ENCODE assay signal across 8 cellular contexts in genomic region chr19:24033962-24034342, GRCh38. TPM values are rescaled to one million over a fixed set of nuclear protein-coding genes. Genes with fewer than 3 reads are reported as not detected.
DNase-seq lines count a peak whose midpoint lies in the region; ATAC-seq and TF ChIP-seq lines count a peak whose summit lies in the region.

No MANE protein-coding gene starts in this region.

- peaks cover 23% of the 10 kb centered on the region for H3K36me3 Mint-ChIP-seq in activated naive CD4-positive, alpha-beta T cell treated with anti-CD3 and anti-CD28 coated beads for 36 hours (ENCODE audit: low read depth)
- H3K36me3 Mint-ChIP-seq in activated T-cell treated with anti-CD3 and anti-CD28 coated beads, Interleukin-2, amount 50 U/mL, for 72 hours (ENCODE audit: insufficient read depth in 2 of 2), result peaks cover 8 to 19% of the 10 kb centered on the region in 2 donors
- peaks cover 49% of the 10 kb centered on the region for H3K36me3 Mint-ChIP-seq in nephron (ENCODE audit: low read depth)

- peak in 1 of 3 experiments; percentile 3 for TF ChIP-seq CTCF in nephron (IDR thresholded peaks at IDR 0.05; ENCODE audit: unreplicated experiment in 3 of 3)

- peak overlapping the region; percentile 98 for H3K27ac Mint-ChIP-seq in activated naive CD4-positive, alpha-beta T cell treated with anti-CD3 and anti-CD28 coated beads for 36 hours
- peak overlapping the region; percentile 99 for H3K27ac Mint-ChIP-seq in activated T-cell treated with anti-CD3 and anti-CD28 coated beads, Interleukin-2, amount 50 U/mL, for 72 hours
- H3K27ac Mint-ChIP-seq in nephron, result peak overlapping the region; percentile 100

- no peaks in the 10 kb centered on the region for H3K9me3 Mint-ChIP-seq in activated naive CD4-positive, alpha-beta T cell treated with anti-CD3 and anti-CD28 coated beads for 36 hours
- H3K9me3 Mint-ChIP-seq in activated T-cell treated with anti-CD3 and anti-CD28 coated beads, Interleukin-2, amount 50 U/mL, for 72 hours, result no peaks in the 10 kb centered on the region
- H3K9me3 Mint-ChIP-seq in nephron, result peaks cover 15% of the 10 kb centered on the region

- peak; percentile 24 for ATAC-seq in HG02610 (IDR thresholded peaks at IDR 0.05; ENCODE audit: unreplicated experiment)
- peak; percentile 45 to 46 for ATAC-seq in activated T-cell treated with anti-CD3 and anti-CD28 coated beads, Interleukin-2, amount 50 U/mL, for 72 hours (replicated peaks in 1 of 2)

- peak; percentile 52 for DNase-seq in activated naive CD4-positive, alpha-beta T cell treated with anti-CD3 and anti-CD28 coated beads for 36 hours
- DNase-seq in activated naive CD4-positive, alpha-beta T cell treated with Interleukin-2 at 50 U/mL for 16 hours, result no peak
- peak; percentile 62 for DNase-seq in NCI-H146 (lab: John Stamatoyannopoulos, UW)
- DNase-seq in activated T-cell treated with anti-CD3 and anti-CD28 coated beads, Interleukin-2, amount 50 U/mL, for 72 hours, result peak; percentile 27 to 31
- peak; percentile 21 for DNase-seq in fibroblast of the conjunctiva (ENCODE audit: low read depth)
- peak; percentile 68 for DNase-seq in ureter (ENCODE audit: low spot score)

- peak overlapping the region; percentile 99 for H3K4me3 Mint-ChIP-seq in activated naive CD4-positive, alpha-beta T cell treated with anti-CD3 and anti-CD28 coated beads for 36 hours
- H3K4me3 Mint-ChIP-seq in activated T-cell treated with anti-CD3 and anti-CD28 coated beads, Interleukin-2, amount 50 U/mL, for 72 hours, result peak overlapping the region; percentile 97 to 99
- peak overlapping the region; percentile 100 for H3K4me3 Mint-ChIP-seq in nephron

- H3K4me1 Mint-ChIP-seq in activated naive CD4-positive, alpha-beta T cell treated with anti-CD3 and anti-CD28 coated beads for 36 hours (ENCODE audit: low read depth), result peaks cover 45% of the 10 kb centered on the region
- peaks cover 45% of the 10 kb centered on the region for H3K4me1 Mint-ChIP-seq in activated T-cell treated with anti-CD3 and anti-CD28 coated beads, Interleukin-2, amount 50 U/mL, for 72 hours (ENCODE audit: low read depth)
- peaks cover 21% of the 10 kb centered on the region for H3K4me1 Mint-ChIP-seq in nephron

- CTCF ChIA-PET in activated naive CD4-positive, alpha-beta T cell treated with anti-CD3 and anti-CD28 coated beads for 36 hours (lab: Charles Lee), result interaction anchor here (1.1 to 1.8 kb wide), 3 partner anchors 10 to 53 kb away, joined by 3 to 5 read pairs (median 4); partner anchors contain the start of gene ZNF254

- intact Hi-C loops in activated naive CD4-positive, alpha-beta T cell treated with anti-CD3 and anti-CD28 coated beads for 36 hours (cut with micrococcal nuclease), result loop anchor here (1.0 to 5.0 kb wide), 8 partner anchors 20 to 1399 kb away; partner anchors contain the start of genes ZNF254, ZNF492, ZNF675 and ZNF681

- H3K27me3 Mint-ChIP-seq in activated naive CD4-positive, alpha-beta T cell treated with anti-CD3 and anti-CD28 coated beads for 36 hours (ENCODE audit: low read depth), result no peaks in the 10 kb centered on the region
- no peaks in the 10 kb centered on the region for H3K27me3 Mint-ChIP-seq in activated T-cell treated with anti-CD3 and anti-CD28 coated beads, Interleukin-2, amount 50 U/mL, for 72 hours (ENCODE audit: low read depth)
- H3K27me3 Mint-ChIP-seq in nephron (ENCODE audit: low read depth), result no peaks in the 10 kb centered on the region

RNA-seq across cellular contexts. Expression of gene ZNF254, which starts 53.0 kb away (rescaled TPM):
- total RNA-seq in activated naive CD4-positive, alpha-beta T cell treated with anti-CD3 and anti-CD28 coated beads for 36 hours, result 1 to 10 TPM; 6.6 to 7.5 TPM
- total RNA-seq in activated T-cell treated with anti-CD3 and anti-CD28 coated beads, Interleukin-2, amount 50 U/mL, for 72 hours, result 10 to 100 TPM; 13.3 to 14.9 TPM
- 36.9 TPM for total RNA-seq in ureter
